ENCODE assay signal across 16 cellular contexts in the genomic region with DNA sequence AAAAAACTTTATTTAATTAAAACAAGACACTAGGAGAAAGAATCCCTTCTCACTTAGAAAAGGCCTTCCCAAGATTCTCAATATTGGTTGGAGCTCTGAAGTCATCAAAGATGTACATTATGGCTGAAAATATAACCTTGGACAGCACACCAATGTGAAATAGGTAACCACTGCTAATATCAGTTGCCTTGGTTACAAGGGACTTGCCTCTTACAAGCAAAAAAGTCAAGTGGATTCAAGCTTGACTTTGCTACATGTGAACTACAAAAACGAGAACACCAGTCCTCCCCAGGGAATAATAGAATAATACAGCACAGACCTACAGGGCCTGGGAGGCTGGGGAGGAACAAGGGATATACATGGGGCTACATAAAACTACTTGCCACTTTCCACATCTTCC.
DNase-seq lines count a peak whose midpoint lies in the region; ATAC-seq lines count a peak whose summit lies in the region.
"Had no signal": no experiment of that assay in that cellular context is flagged by ENCODE, and none has a peak within 500 bp of the region (broad histone marks: within the 10 kb centered on the region; RNA-seq: fewer than 3 reads in every experiment).

No MANE protein-coding gene starts in this region.

- no peak overlapping the region for H3K27ac Mint-ChIP-seq in stimulated activated memory B cell treated with anti-CD40 and anti-IgM and Interleukin-4, amounts not matched to agents 10 μg/mL and 1 μg/mL and 100 μg/mL, for 72 hours

- no peaks in the 10 kb centered on the region for H3K36me3 Mint-ChIP-seq in stimulated activated memory B cell treated with anti-CD40 and anti-IgM and Interleukin-4, amounts not matched to agents 10 μg/mL and 1 μg/mL and 100 μg/mL, for 72 hours

- H3K9me3 Mint-ChIP-seq in stimulated activated memory B cell treated with anti-CD40 and anti-IgM and Interleukin-4, amounts not matched to agents 10 μg/mL and 1 μg/mL and 100 μg/mL, for 72 hours, result no peaks in the 10 kb centered on the region

- no peak overlapping the region for H3K27ac ChIP-seq in substantia nigra (ENCODE audit: low read depth, low read length, poor library complexity, severe bottlenecking)
- H3K27ac ChIP-seq: A549, parathyroid adenoma, upper lobe of right lung had no signal

- DNase-seq in NCI-H1417 (lab: John Stamatoyannopoulos, UW), result peak in 2 of 3 experiments; percentile 20 to 22
- DNase-seq in NCI-H1417 treated with DMSO at 0.1 percent for 48 hours (lab: John Stamatoyannopoulos, UW), result no peak
- DNase-seq in substantia nigra (lab: John Stamatoyannopoulos, UW), result no peak
- no peak for DNase-seq in NCI-H446 (lab: John Stamatoyannopoulos, UW)
- DNase-seq: activated CD4-positive, alpha-beta T cell treated with anti-CD3 and anti-CD28 coated beads, Interleukin-2, amount 50 U/mL, for 4 hours; effector CD4-positive, alpha-beta T cell; NCI-H510A; stimulated activated CD8-positive, alpha-beta memory T cell treated with anti-CD3 and anti-CD28 coated beads, Interleukin-4, amount 100 ng/mL, for 48 hours; T-helper 2 cell; upper lobe of right lung had no signal

- ATAC-seq in HG02610 (IDR thresholded peaks at IDR 0.05; ENCODE audit: unreplicated experiment) (peak; percentile 77), HG03460 (IDR thresholded peaks at IDR 0.05; ENCODE audit: unreplicated experiment) (peak; percentile 76), HG02571 (IDR thresholded peaks at IDR 0.05; ENCODE audit: unreplicated experiment) (no peak)
- peak; percentile 74 for ATAC-seq in stimulated activated memory B cell treated with anti-CD40 and anti-IgM and Interleukin-4, amounts not matched to agents 10 μg/mL and 1 μg/mL and 100 μg/mL, for 72 hours
- ATAC-seq: A549, upper lobe of right lung had no signal

- H3K4me3 Mint-ChIP-seq in stimulated activated memory B cell treated with anti-CD40 and anti-IgM and Interleukin-4, amounts not matched to agents 10 μg/mL and 1 μg/mL and 100 μg/mL, for 72 hours, result no peak overlapping the region

- H3K4me1 Mint-ChIP-seq in stimulated activated memory B cell treated with anti-CD40 and anti-IgM and Interleukin-4, amounts not matched to agents 10 μg/mL and 1 μg/mL and 100 μg/mL, for 72 hours, result no peaks in the 10 kb centered on the region

- H3K27me3 Mint-ChIP-seq in stimulated activated memory B cell treated with anti-CD40 and anti-IgM and Interleukin-4, amounts not matched to agents 10 μg/mL and 1 μg/mL and 100 μg/mL, for 72 hours, result no peaks in the 10 kb centered on the region

Comparison
In these comparisons a context has a peak if more than half of its experiments do, and no peak if none do; other contexts are left out.
1. DNase-seq: peak in NCI-H1417 (2 of 3); none in NCI-H1417 treated with DMSO at 0.1 percent for 48 hours (single experiment), substantia nigra (0 of 49) and NCI-H446 (0 of 2).